Comparison of ENCODE assay signal across 2 cellular contexts in genomic region chr7:83655951-83656556, GRCh38.
TF ChIP-seq lines count a peak whose summit lies in the region.

No MANE protein-coding gene starts in this region.

TF ChIP-seq in HCT116, 20 proteins besides CTCF, POLR2A, EP300 and RAD21 (continued from another document):
- no peak for TF ChIP-seq REST (IDR thresholded peaks at IDR 0.05; ENCODE audit: low read depth)
- TF ChIP-seq CBX3 (IDR thresholded peaks at IDR 0.05; ENCODE audit: low read depth), result no peak
- TF ChIP-seq ZFX (IDR thresholded peaks at IDR 0.05), result no peak
- TF ChIP-seq ZNF274 (IDR thresholded peaks at IDR 0.05; ENCODE audit: low read depth, low read length), result no peak
- no peak for TF ChIP-seq YY1 (IDR thresholded peaks at IDR 0.05; ENCODE audit: extremely low read depth, insufficient replicate concordance, low read depth, low read length)
- TF ChIP-seq SIN3A (IDR thresholded peaks at IDR 0.05; ENCODE audit: low read depth), result no peak
- TF ChIP-seq ELF1 (IDR thresholded peaks at IDR 0.05; ENCODE audit: borderline replicate concordance, low read depth), result no peak
- TF ChIP-seq EZH2 (IDR thresholded peaks at IDR 0.05), result no peak
- no peak for TF ChIP-seq ZBTB33 (IDR thresholded peaks at IDR 0.05; ENCODE audit: extremely low read depth, insufficient replicate concordance, low read length)
- no peak for TF ChIP-seq MAX (IDR thresholded peaks at IDR 0.05)

TF ChIP-seq in WTC11, 78 proteins besides CTCF, POLR2A, EP300 and RAD21 (continued from another document):
- TF ChIP-seq AFF4 (CRISPR knock-in tag; IDR thresholded peaks at IDR 0.05; ENCODE audit: borderline replicate concordance) (no peak), CREB1 (CRISPR knock-in tag; IDR thresholded peaks at IDR 0.05) (no peak), ZNF671 (CRISPR knock-in tag; IDR thresholded peaks at IDR 0.05) (no peak), ZBTB43 (CRISPR knock-in tag; IDR thresholded peaks at IDR 0.05) (no peak), MAX (CRISPR knock-in tag; IDR thresholded peaks at IDR 0.05) (no peak), ZNF423 (CRISPR knock-in tag; IDR thresholded peaks at IDR 0.05) (no peak), CDX4 (CRISPR knock-in tag; IDR thresholded peaks at IDR 0.05; ENCODE audit: borderline replicate concordance) (no peak), NR3C1 (CRISPR knock-in tag; conservative IDR thresholded peaks at IDR 0.05; ENCODE audit: low read depth) (no peak), ERG (CRISPR knock-in tag; IDR thresholded peaks at IDR 0.05) (no peak), JUN (CRISPR knock-in tag; IDR thresholded peaks at IDR 0.05) (no peak), MXD4 (CRISPR knock-in tag; IDR thresholded peaks at IDR 0.05; ENCODE audit: borderline replicate concordance) (no peak), SP1 (CRISPR knock-in tag; conservative IDR thresholded peaks at IDR 0.05) (no peak), TEAD4 (CRISPR knock-in tag; IDR thresholded peaks at IDR 0.05) (no peak)
